ENCODE assay signal across 14 cellular contexts in genomic region chr1:44436401-44437394, GRCh38. TPM values are rescaled to one million over a fixed set of nuclear protein-coding genes. Genes with fewer than 3 reads are reported as not detected.
A peak's percentile ranks its signal among the peaks of the same experiment; 100 is the strongest.
DNase-seq lines count a peak whose midpoint lies in the region; ATAC-seq, FAIRE-seq and TF ChIP-seq lines count a peak whose summit lies in the region.
"Had no signal": no experiment of that assay in that cellular context is flagged by ENCODE, and none has a peak within 500 bp of the region (broad histone marks: within the 10 kb centered on the region; RNA-seq: fewer than 3 reads in every experiment).

No MANE protein-coding gene starts in this region.

- peaks cover 15% of the 10 kb centered on the region for H3K4me1 Mint-ChIP-seq in mesothelial cell of epicardium
- H3K4me1 Mint-ChIP-seq in T-cell: peaks cover 0 to 4% (median 0%) of the 10 kb centered on the region in 3 donors

- peak; percentile 85 for FAIRE-seq in RCC 7860 (lab: Jason Lieb, UNC)

- H3K27me3 Mint-ChIP-seq in mesothelial cell of epicardium (ENCODE audit: low read depth) (peaks cover 15% of the 10 kb centered on the region), T-cell (peaks cover 9 to 18% of the 10 kb centered on the region in 2 donors)

- POLR2A ChIA-PET in T-cell (lab: Charles Lee): no interaction called here

- no peak for ATAC-seq in HG02970 (IDR thresholded peaks at IDR 0.05; ENCODE audit: low FRiP score, unreplicated experiment)
- no peak for ATAC-seq in T-cell (replicated peaks in 1 of 4)
- ATAC-seq: esophagus mucosa, heart left ventricle had no signal

- H3K36me3 Mint-ChIP-seq in mesothelial cell of epicardium: no peaks in the 10 kb centered on the region
- H3K36me3 Mint-ChIP-seq in T-cell: no peaks in the 10 kb centered on the region

- DNase-seq in NOMO-1 treated with DMSO at 0.1 percent for 48 hours (lab: John Stamatoyannopoulos, UW; ENCODE audit: unreplicated experiment): peak; percentile 19
- no peak for DNase-seq in NOMO-1 treated with dmso at 0.1 percent for 144 hours (lab: John Stamatoyannopoulos, UW; ENCODE audit: unreplicated experiment)
- DNase-seq in RCC 7860 (ENCODE audit: low spot score): peak; percentile 57
- DNase-seq in mesothelial cell of epicardium (ENCODE audit: low spot score in 2 of 2, unreplicated experiment in 2 of 2): no peak
- DNase-seq in T-cell: no peak
- no peak for DNase-seq in activated CD4-positive, alpha-beta T cell treated with anti-CD3 and anti-CD28 coated beads for 1 hour
- DNase-seq in putamen (ENCODE audit: low spot score): no peak
- DNase-seq: ACHN, anterior cingulate cortex, COR-L47, dermis blood vessel endothelial cell, heart left ventricle had no signal

- TF ChIP-seq CTCF in mesothelial cell of epicardium (IDR thresholded peaks at IDR 0.05; ENCODE audit: unreplicated experiment): no peak

- no peak overlapping the region for H3K4me3 Mint-ChIP-seq in mesothelial cell of epicardium
- no peak overlapping the region for H3K4me3 Mint-ChIP-seq in T-cell

- CTCF ChIA-PET in T-cell (lab: Charles Lee): interaction anchor here in 1 of 2 donors (0.7 kb wide), 1 partner anchor 15 kb away, joined by 3 read pairs; no protein-coding TSS in a partner anchor

- H3K27ac Mint-ChIP-seq in mesothelial cell of epicardium (peak overlapping the region; percentile 57), T-cell (no peak overlapping the region)

- H3K9me3 Mint-ChIP-seq in mesothelial cell of epicardium: no peaks in the 10 kb centered on the region
- no peaks in the 10 kb centered on the region for H3K9me3 Mint-ChIP-seq in T-cell

RNA-seq across cellular contexts. Expression of gene RNF220, which starts 31.6 kb away (rescaled TPM):
- total RNA-seq in mesothelial cell of epicardium: 84.2 to 86.0 TPM (median 85.4 TPM) in 3 replicates
- 100 to 1,000 TPM in 4 of 5 donors, 10 to 100 TPM in 1; 97.1 to 138 (median 127) TPM for total RNA-seq in T-cell

Comparison
In these comparisons a context has a peak if more than half of its experiments do, and no peak if none do; other contexts are left out.
1. DNase-seq: peak in NOMO-1 treated with DMSO at 0.1 percent for 48 hours (single experiment) and RCC 7860 (single experiment); none in NOMO-1 treated with dmso at 0.1 percent for 144 hours (single experiment), mesothelial cell of epicardium (0 of 2), T-cell (0 of 34), activated CD4-positive, alpha-beta T cell treated with anti-CD3 and anti-CD28 coated beads for 1 hour (single experiment) and putamen (single experiment).